ENCODE assay signal across 1 cellular context in the genomic region with DNA sequence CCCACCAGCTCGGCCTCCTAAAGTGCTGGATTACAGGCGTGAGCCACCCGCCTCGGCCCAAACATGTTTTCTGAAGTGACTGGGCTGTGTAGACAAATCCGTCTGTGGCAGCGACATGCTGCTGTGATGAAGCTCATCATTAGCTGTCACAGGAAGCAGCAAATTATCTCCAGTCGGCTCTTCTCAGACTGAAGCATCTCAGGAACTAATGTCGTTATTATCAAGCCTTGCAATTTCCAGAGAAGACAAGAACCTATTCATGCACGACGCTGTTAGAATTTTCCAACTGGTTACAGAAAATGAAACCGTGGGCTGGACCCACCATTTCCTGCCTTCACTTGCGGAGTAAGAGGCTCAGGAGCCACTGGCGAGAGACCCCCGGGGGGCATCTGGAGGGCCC.
TF ChIP-seq lines count a peak whose summit lies in the region.

No MANE protein-coding gene starts in this region.

TF ChIP-seq in WTC11, 78 proteins besides CTCF, POLR2A, EP300 and RAD21 (continued from another document):
- TF ChIP-seq, protein P1, sequence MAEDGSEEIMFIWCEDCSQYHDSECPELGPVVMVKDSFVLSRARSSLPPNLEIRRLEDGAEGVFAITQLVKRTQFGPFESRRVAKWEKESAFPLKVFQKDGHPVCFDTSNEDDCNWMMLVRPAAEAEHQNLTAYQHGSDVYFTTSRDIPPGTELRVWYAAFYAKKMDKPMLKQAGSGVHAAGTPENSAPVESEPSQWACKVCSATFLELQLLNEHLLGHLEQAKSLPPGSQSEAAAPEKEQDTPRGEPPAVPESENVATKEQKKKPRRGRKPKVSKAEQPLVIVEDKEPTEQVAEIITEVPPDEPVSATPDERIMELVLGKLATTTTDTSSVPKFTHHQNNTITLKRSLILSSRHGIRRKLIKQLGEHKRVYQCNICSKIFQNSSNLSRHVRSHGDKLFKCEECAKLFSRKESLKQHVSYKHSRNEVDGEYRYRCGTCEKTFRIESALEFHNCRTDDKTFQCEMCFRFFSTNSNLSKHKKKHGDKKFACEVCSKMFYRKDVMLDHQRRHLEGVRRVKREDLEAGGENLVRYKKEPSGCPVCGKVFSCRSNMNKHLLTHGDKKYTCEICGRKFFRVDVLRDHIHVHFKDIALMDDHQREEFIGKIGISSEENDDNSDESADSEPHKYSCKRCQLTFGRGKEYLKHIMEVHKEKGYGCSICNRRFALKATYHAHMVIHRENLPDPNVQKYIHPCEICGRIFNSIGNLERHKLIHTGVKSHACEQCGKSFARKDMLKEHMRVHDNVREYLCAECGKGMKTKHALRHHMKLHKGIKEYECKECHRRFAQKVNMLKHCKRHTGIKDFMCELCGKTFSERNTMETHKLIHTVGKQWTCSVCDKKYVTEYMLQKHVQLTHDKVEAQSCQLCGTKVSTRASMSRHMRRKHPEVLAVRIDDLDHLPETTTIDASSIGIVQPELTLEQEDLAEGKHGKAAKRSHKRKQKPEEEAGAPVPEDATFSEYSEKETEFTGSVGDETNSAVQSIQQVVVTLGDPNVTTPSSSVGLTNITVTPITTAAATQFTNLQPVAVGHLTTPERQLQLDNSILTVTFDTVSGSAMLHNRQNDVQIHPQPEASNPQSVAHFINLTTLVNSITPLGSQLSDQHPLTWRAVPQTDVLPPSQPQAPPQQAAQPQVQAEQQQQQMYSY (CRISPR knock-in tag; IDR thresholded peaks at IDR 0.05) = no peak
- TF ChIP-seq ZNF396 (CRISPR knock-in tag; IDR thresholded peaks at IDR 0.05; ENCODE audit: borderline replicate concordance) (no peak), ZBTB21 (CRISPR knock-in tag; IDR thresholded peaks at IDR 0.05; ENCODE audit: borderline replicate concordance) (no peak), ZNF423 (CRISPR knock-in tag; IDR thresholded peaks at IDR 0.05) (no peak), ZNF232 (CRISPR knock-in tag; IDR thresholded peaks at IDR 0.05) (no peak), PREB (CRISPR knock-in tag; IDR thresholded peaks at IDR 0.05; ENCODE audit: borderline replicate concordance) (no peak)
